ENCODE assay signal across 28 cellular contexts in genomic region chr10:77508076-77508475, GRCh38.
"Had no signal": no experiment of that assay in that cellular context is flagged by ENCODE, and none has a peak within 500 bp of the region (broad histone marks: within the 10 kb centered on the region; RNA-seq: fewer than 3 reads in every experiment).

No MANE protein-coding gene starts in this region.

- H3K4me3 ChIP-seq: ascending aorta, cardiac muscle cell, MG63 had no signal

- H3K4me1 Mint-ChIP-seq: activated CD4-positive, alpha-beta T cell treated with anti-CD3 and anti-CD28 coated beads, Interleukin-2, amount 10 ng/mL, durations not matched to agents 24 days and 14 days; activated naive CD4-positive, alpha-beta T cell treated with anti-CD3 and anti-CD28 coated beads, Interleukin-2, amount 50 U/mL, for 24 hours; activated naive CD8-positive, alpha-beta T cell treated with anti-CD3 and anti-CD28 coated beads, Interleukin-2, amount 10 ng/mL, durations not matched to agents 7 days and 5 days; central memory CD8-positive, alpha-beta T cell had no signal

- H3K36me3 Mint-ChIP-seq: activated naive CD4-positive, alpha-beta T cell treated with anti-CD3 and anti-CD28 coated beads, Interleukin-2, amount 50 U/mL, for 24 hours; activated naive CD8-positive, alpha-beta T cell treated with anti-CD3 and anti-CD28 coated beads, Interleukin-2, amount 10 ng/mL, durations not matched to agents 7 days and 5 days had no signal

- H3K27me3 ChIP-seq: ascending aorta, cardiac muscle cell, MG63 had no signal

- H3K27ac ChIP-seq: cardiac muscle cell had no signal

- ATAC-seq: activated CD8-positive, alpha-beta T cell treated with anti-CD3 and anti-CD28 coated beads, Interleukin-2, amount 10 ng/mL, durations not matched to agents 7 days and 5 days; PC-3 had no signal

- H3K9me3 ChIP-seq: ascending aorta, MG63 had no signal

- DNase-seq: activated CD4-positive, alpha-beta T cell treated with anti-CD3 and anti-CD28 coated beads, Interleukin-2, amount 10 ng/mL, durations not matched to agents 24 days and 14 days; activated CD4-positive, alpha-beta T cell treated with anti-CD3 and anti-CD28 coated beads, Interleukin-2, amount 50 U/mL, for 48 hours; activated CD8-positive, alpha-beta T cell treated with anti-CD3 and anti-CD28 coated beads, Interleukin-2, amount 10 ng/mL, durations not matched to agents 7 days and 5 days; activated gamma-delta T cell; activated naive CD4-positive, alpha-beta T cell treated with Interleukin-2 at 50 U/mL for 16 hours; activated naive CD8-positive, alpha-beta T cell treated with anti-CD3 and anti-CD28 coated beads, Interleukin-2, amount 10 ng/mL, durations not matched to agents 7 days and 5 days; activated T-cell treated with anti-CD3 and anti-CD28 coated beads, Interleukin-2, amount 50 U/mL, for 24 hours; amygdala; Kasumi-1; MG63; NCI-H1048; NCI-H1105 treated with DMSO at 0.1 percent for 48 hours; NCI-H1436; NCI-H1694; NCI-H1930; NCI-H2081 treated with DMSO at 0.1 percent for 48 hours; NCI-H345; NCI-H524 treated with DMSO at 0.1 percent for 48 hours; NCI-H748 treated with DMSO at 0.1 percent for 48 hours; NK-92 treated with Interleukin-12 subunit alpha and Interleukin-12 subunit beta, amount 100 ng/mL, for 24 hours; SHP77 treated with DMSO at 0.1 percent for 48 hours; T1000 had no signal

- H3K27me3 Mint-ChIP-seq: activated CD4-positive, alpha-beta T cell treated with anti-CD3 and anti-CD28 coated beads, Interleukin-2, amount 10 ng/mL, durations not matched to agents 24 days and 14 days; activated naive CD4-positive, alpha-beta T cell treated with anti-CD3 and anti-CD28 coated beads, Interleukin-2, amount 50 U/mL, for 24 hours had no signal

- H3K4me3 Mint-ChIP-seq: activated CD4-positive, alpha-beta T cell treated with anti-CD3 and anti-CD28 coated beads, Interleukin-2, amount 10 ng/mL, durations not matched to agents 24 days and 14 days; activated CD8-positive, alpha-beta T cell treated with anti-CD3 and anti-CD28 coated beads, Interleukin-2, amount 10 ng/mL, durations not matched to agents 7 days and 5 days; activated naive CD4-positive, alpha-beta T cell treated with anti-CD3 and anti-CD28 coated beads, Interleukin-2, amount 50 U/mL, for 24 hours; activated naive CD8-positive, alpha-beta T cell treated with anti-CD3 and anti-CD28 coated beads, Interleukin-2, amount 10 ng/mL, durations not matched to agents 7 days and 5 days; activated T-cell treated with anti-CD3 and anti-CD28 coated beads, Interleukin-2, amount 50 U/mL, for 24 hours; central memory CD8-positive, alpha-beta T cell had no signal

- H3K9me3 Mint-ChIP-seq: activated CD4-positive, alpha-beta T cell treated with anti-CD3 and anti-CD28 coated beads, Interleukin-2, amount 10 ng/mL, durations not matched to agents 24 days and 14 days; activated naive CD4-positive, alpha-beta T cell treated with anti-CD3 and anti-CD28 coated beads, Interleukin-2, amount 50 U/mL, for 24 hours; activated naive CD8-positive, alpha-beta T cell treated with anti-CD3 and anti-CD28 coated beads, Interleukin-2, amount 10 ng/mL, durations not matched to agents 7 days and 5 days; activated T-cell treated with anti-CD3 and anti-CD28 coated beads, Interleukin-2, amount 50 U/mL, for 24 hours; activated T-helper 2 cell treated with anti-CD3 and anti-CD28 coated beads, Interferon-gamma antibody, Interleukin-2, Interleukin-4, amounts not matched to agents 10 μg/mL and 5 μg/mL and 100 μg/mL, durations not matched to agents 14 hours and 24 hours and 36 hours; central memory CD8-positive, alpha-beta T cell had no signal

- H3K27ac Mint-ChIP-seq: activated CD4-positive, alpha-beta T cell treated with anti-CD3 and anti-CD28 coated beads, Interleukin-2, amount 10 ng/mL, durations not matched to agents 24 days and 14 days; activated CD8-positive, alpha-beta T cell treated with anti-CD3 and anti-CD28 coated beads, Interleukin-2, amount 10 ng/mL, durations not matched to agents 7 days and 5 days; activated naive CD4-positive, alpha-beta T cell treated with anti-CD3 and anti-CD28 coated beads, Interleukin-2, amount 50 U/mL, for 24 hours; activated naive CD8-positive, alpha-beta T cell treated with anti-CD3 and anti-CD28 coated beads, Interleukin-2, amount 10 ng/mL, durations not matched to agents 7 days and 5 days; activated T-cell treated with anti-CD3 and anti-CD28 coated beads, Interleukin-2, amount 50 U/mL, for 24 hours; activated T-helper 2 cell treated with anti-CD3 and anti-CD28 coated beads, Interferon-gamma antibody, Interleukin-2, Interleukin-4, amounts not matched to agents 10 μg/mL and 5 μg/mL and 100 μg/mL, durations not matched to agents 14 hours and 24 hours and 36 hours had no signal

- H3K36me3 ChIP-seq: ascending aorta, cardiac muscle cell, MG63 had no signal
